Comparison of ENCODE assay signal across 8 cellular contexts in genomic region chr5:134527961-134528424, GRCh38. TPM values are rescaled to one million over a fixed set of nuclear protein-coding genes. Genes with fewer than 3 reads are reported as not detected.
DNase-seq lines count a peak whose midpoint lies in the region; ATAC-seq and TF ChIP-seq lines count a peak whose summit lies in the region.

No MANE protein-coding gene starts in this region.

- TF ChIP-seq CTCF in adrenal gland (IDR thresholded peaks at IDR 0.05) (no peak), kidney epithelial cell (IDR thresholded peaks at IDR 0.05; ENCODE audit: insufficient read depth, low read length, poor library complexity, severe bottlenecking) (no peak)

- peaks cover 2% of the 10 kb centered on the region for H3K36me3 Mint-ChIP-seq in T-helper 2 cell treated with Interferon-gamma antibody and Interleukin-4, amounts not matched to agents 5 μg/mL and 100 μg/mL, for 36 hours (ENCODE audit: low read depth)

- TF ChIP-seq POLR2A in adrenal gland (IDR thresholded peaks at IDR 0.05): no peak

- 18 to 26% (median 19%) methylated on average over 13 to 14 of the region's 14 CpGs for WGBS in adrenal gland, 4 donors

- H3K9me3 Mint-ChIP-seq in T-helper 2 cell treated with Interferon-gamma antibody and Interleukin-4, amounts not matched to agents 5 μg/mL and 100 μg/mL, for 36 hours: no peaks in the 10 kb centered on the region

- no peaks in the 10 kb centered on the region for H3K27me3 Mint-ChIP-seq in T-helper 2 cell treated with Interferon-gamma antibody and Interleukin-4, amounts not matched to agents 5 μg/mL and 100 μg/mL, for 36 hours (ENCODE audit: low read depth)

- H3K4me1 Mint-ChIP-seq in T-helper 2 cell treated with Interferon-gamma antibody and Interleukin-4, amounts not matched to agents 5 μg/mL and 100 μg/mL, for 36 hours (ENCODE audit: low read depth): peaks cover 24% of the 10 kb centered on the region

- no peaks in the 10 kb centered on the region for H3K36me3 ChIP-seq in adrenal gland (replicated peaks in 1 of 2)
- H3K36me3 ChIP-seq in kidney epithelial cell (ENCODE audit: control insufficient read depth, insufficient read depth, low read length): no peaks in the 10 kb centered on the region

- intact Hi-C loops in adrenal gland (cut with DNase I): loop anchor here (5.0 to 10.0 kb wide), 5 partner anchors 39 to 156 kb away; partner anchors contain the start of genes CDKN2AIPNL (in 2 of the 2) and UBE2B (in 1 of the 2)

- DNase-seq in T-helper 2 cell treated with Interferon-gamma antibody and Interleukin-4, amounts not matched to agents 5 μg/mL and 100 μg/mL, for 36 hours (ENCODE audit: low spot score): no peak
- DNase-seq in T-helper 2 cell (no peak), adrenal gland (peak in 2 of 7 donors; percentile 44 to 45), kidney epithelial cell (ENCODE audit: low read depth) (no peak), NOMO-1 treated with dmso at 0.1 percent for 144 hours (lab: John Stamatoyannopoulos, UW; ENCODE audit: unreplicated experiment) (no peak), COR-L47 (lab: John Stamatoyannopoulos, UW) (no peak)

- no peaks in the 10 kb centered on the region for H3K9me3 ChIP-seq in adrenal gland (replicated peaks in 1 of 3)

- no peak for ATAC-seq in HG02759 (IDR thresholded peaks at IDR 0.05; ENCODE audit: unreplicated experiment)

- H3K4me1 ChIP-seq in adrenal gland (replicated peaks in 1 of 2): peaks cover 41 to 63% of the 10 kb centered on the region in 2 donors

- H3K27ac ChIP-seq in adrenal gland: peak overlapping the region; percentile 91 to 99 (median 98)
- peak overlapping the region; percentile 98 for H3K27ac ChIP-seq in temporal lobe (ENCODE audit: low read depth, low read length)

- H3K4me3 ChIP-seq in adrenal gland: peak overlapping the region in 3 of 4 donors; percentile 76 to 91 (median 87)
- peak overlapping the region; percentile 79 for H3K4me3 ChIP-seq in kidney epithelial cell (ENCODE audit: low read depth, low read length)

- H3K4me3 Mint-ChIP-seq in T-helper 2 cell treated with Interferon-gamma antibody and Interleukin-4, amounts not matched to agents 5 μg/mL and 100 μg/mL, for 36 hours: peak overlapping the region; percentile 99

- H3K27me3 ChIP-seq in adrenal gland: no peaks in the 10 kb centered on the region
- no peaks in the 10 kb centered on the region for H3K27me3 ChIP-seq in kidney epithelial cell (ENCODE audit: control insufficient read depth, insufficient read depth, low read length)

- H3K27ac Mint-ChIP-seq in T-helper 2 cell treated with Interferon-gamma antibody and Interleukin-4, amounts not matched to agents 5 μg/mL and 100 μg/mL, for 36 hours: no peak overlapping the region

RNA-seq across cellular contexts. Expression of gene JADE2, which starts 2.5 kb away (rescaled TPM):
- total RNA-seq in adrenal gland: 100 to 1,000 TPM in 1 of 8 donors, 10 to 100 TPM in 7; 60.5 to 180 (median 83.2) TPM
- polyA plus RNA-seq in adrenal gland: 10 to 100 TPM; 10.2 to 25.8 (median 25.7) TPM
- total RNA-seq in kidney epithelial cell: 13.5 and 20.8 TPM in 2 replicates
- total RNA-seq in temporal lobe: 3.4 TPM
